29 cellular contexts compared by ENCODE assay signal in the genomic region with DNA sequence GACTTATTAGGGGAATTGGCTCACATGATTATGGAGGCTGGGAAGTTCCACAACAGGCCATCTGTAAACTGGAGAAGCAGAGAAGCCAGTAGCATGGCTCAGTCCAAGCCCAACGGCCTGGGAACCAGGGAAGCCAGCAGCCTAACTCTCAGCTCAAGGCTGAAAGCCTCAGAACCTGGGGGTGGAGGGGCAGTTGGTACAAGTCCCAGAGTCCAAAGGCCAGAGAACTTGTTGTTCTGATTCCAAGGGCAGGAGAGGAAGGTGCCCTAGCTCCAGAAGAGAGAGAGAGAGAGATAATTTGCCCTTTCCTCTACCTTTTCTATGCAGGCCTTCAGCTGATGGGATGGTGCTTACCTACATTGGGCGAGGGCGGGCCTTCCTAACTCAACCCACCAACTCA.
"Had no signal": no experiment of that assay in that cellular context is flagged by ENCODE, and none has a peak within 500 bp of the region (broad histone marks: within the 10 kb centered on the region; RNA-seq: fewer than 3 reads in every experiment).

No MANE protein-coding gene starts in this region.

- DNase-seq: activated CD4-positive, alpha-beta T cell treated with anti-CD3 and anti-CD28 coated beads for 36 hours; activated CD4-positive, alpha-beta T cell treated with anti-CD3 and anti-CD28 coated beads, Interleukin-2, amount 50 U/mL, for 4 hours; activated CD4-positive, CD25-positive, alpha-beta regulatory T cell; activated gamma-delta T cell; activated naive CD4-positive, alpha-beta T cell treated with anti-CD3 and anti-CD28 coated beads, Interleukin-2, amount 50 U/mL, for 16 hours; activated naive CD8-positive, alpha-beta T cell treated with anti-CD3 and anti-CD28 coated beads, Interleukin-2, amount 50 U/mL, for 24 hours; activated T-cell treated with anti-CD3 and anti-CD28 coated beads for 4 hours; amygdala; dermis blood vessel endothelial cell; effector CD4-positive, alpha-beta T cell; esophagus squamous epithelium; foreskin melanocyte; lower lobe of right lung; mesenchymal stem cell; nephron progenitor cell; sigmoid colon; small intestine; stimulated activated CD4-positive, alpha-beta T cell treated with anti-CD3 and anti-CD28 coated beads, Interleukin-1b, Interleukin-23, amount 100 ng/mL, for 48 hours; stimulated activated CD4-positive, alpha-beta T cell treated with anti-CD3 and anti-CD28 coated beads, Interleukin-4, amount 100 ng/mL, for 4 hours; stimulated activated CD8-positive, alpha-beta memory T cell treated with anti-CD3 and anti-CD28 coated beads, Interleukin-4, amount 100 ng/mL, for 48 hours; stimulated activated naive CD8-positive, alpha-beta T cell treated with anti-CD3 and anti-CD28 coated beads, Interleukin-15, amount 100 ng/mL, for 72 hours; substantia nigra; upper lobe of left lung had no signal

- H3K9me3 ChIP-seq: breast epithelium, esophagus squamous epithelium, lower lobe of right lung, neutrophil, sigmoid colon, upper lobe of left lung had no signal

- H3K27me3 ChIP-seq: breast epithelium, esophagus squamous epithelium, neutrophil, sigmoid colon, upper lobe of left lung had no signal

- ATAC-seq: activated CD4-positive, alpha-beta T cell treated with anti-CD3 and anti-CD28 coated beads for 36 hours; activated T-cell treated with anti-CD3 and anti-CD28 coated beads, Interleukin-2, amount 50 U/mL, for 72 hours; lower lobe of right lung; stimulated activated memory B cell treated with anti-CD40 and anti-IgM and Interleukin-4, amounts not matched to agents 10 μg/mL and 1 μg/mL and 100 μg/mL, for 72 hours; stimulated activated naive CD8-positive, alpha-beta T cell treated with anti-CD3 and anti-CD28 coated beads, Interleukin-15, amount 100 ng/mL, for 72 hours had no signal

- H3K27ac ChIP-seq: breast epithelium, esophagus squamous epithelium, lower lobe of right lung, neutrophil, upper lobe of left lung had no signal

- H3K4me3 ChIP-seq: breast epithelium, esophagus squamous epithelium, lower lobe of right lung, sigmoid colon, upper lobe of left lung had no signal

- H3K36me3 ChIP-seq: breast epithelium, esophagus squamous epithelium, lower lobe of right lung, neutrophil, sigmoid colon, upper lobe of left lung had no signal

- FAIRE-seq: colon, islet of Langerhans, small intestine had no signal

- H3K4me1 ChIP-seq: breast epithelium had no signal
